Comparison of ENCODE assay signal across 10 cellular contexts in the genomic region with DNA sequence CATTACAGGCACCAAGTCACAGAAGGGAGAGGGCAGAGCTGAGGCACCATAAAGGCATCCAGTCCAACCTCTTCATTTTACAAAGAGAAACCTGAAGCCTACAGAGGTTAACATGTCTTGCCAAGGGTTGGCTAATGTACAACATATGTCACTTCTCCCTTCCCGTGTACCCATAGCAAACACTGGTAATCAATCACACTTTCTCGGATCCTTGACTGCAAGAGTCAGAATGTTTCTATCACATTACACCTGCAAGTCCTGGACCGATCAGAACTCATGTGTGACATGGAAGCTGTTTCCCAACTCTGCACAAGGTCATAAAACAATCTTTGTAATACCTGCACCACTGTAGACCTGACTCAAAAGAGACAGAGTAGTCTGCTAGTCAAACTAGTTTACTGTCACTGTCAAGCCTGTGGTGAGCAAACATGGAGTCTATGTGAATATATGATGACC. TPM values are rescaled to one million over a fixed set of nuclear protein-coding genes. Genes with fewer than 3 reads are reported as not detected.
A peak's percentile ranks its signal among the peaks of the same experiment; 100 is the strongest.
DNase-seq lines count a peak whose midpoint lies in the region; ATAC-seq, FAIRE-seq and TF ChIP-seq lines count a peak whose summit lies in the region.
"Had no signal": no experiment of that assay in that cellular context is flagged by ENCODE, and none has a peak within 500 bp of the region (broad histone marks: within the 10 kb centered on the region; RNA-seq: fewer than 3 reads in every experiment).

No MANE protein-coding gene starts in this region.

- peaks cover 0 to 9% of the 10 kb centered on the region in 2 experiments for H3K36me3 ChIP-seq in SK-N-SH (replicated peaks in 1 of 2; ENCODE audit: control insufficient read depth in 1 of 2, insufficient read depth in 2 of 2, low read length in 1 of 2)

- intact Hi-C loops in left colon (cut with DNase I, micrococcal nuclease), result loop anchor here in 1 of 2 donors (10.0 kb wide), 1 partner anchor 110 kb away; no protein-coding TSS in a partner anchor
- intact Hi-C loops in posterior vena cava (cut with DNase I), result loop anchor here in 1 of 2 donors (10.0 kb wide), 1 partner anchor 100 kb away; no protein-coding TSS in a partner anchor

- TF ChIP-seq EP300 in SK-N-SH (IDR thresholded peaks at IDR 0.05; ENCODE audit: borderline replicate concordance in 1 of 2, low read depth in 1 of 2, low read length in 1 of 2), result no peak

- DNase-seq in GM18507 (ENCODE audit: extremely low spot score, insufficient read length, low read depth), result no peak
- DNase-seq in HL-60 (ENCODE audit: low read depth in 1 of 2, low spot score in 1 of 2), result no peak
- DNase-seq in left colon, result no peak
- DNase-seq in posterior vena cava (ENCODE audit: low spot score), result no peak
- no peak for DNase-seq in GM20000 (ENCODE audit: low spot score)
- DNase-seq in stimulated activated CD4-positive, alpha-beta T cell treated with anti-CD3 and anti-CD28 coated beads, Interleukin-2, amount 100 ng/mL, for 48 hours, result no peak
- DNase-seq in SK-N-SH, result no peak
- DNase-seq: NCI-H1436 treated with DMSO at 0.1 percent for 48 hours, nephron progenitor cell had no signal

- H3K4me3 ChIP-seq in HL-60 (replicated peaks; ENCODE audit: insufficient read depth, low read length) (no peak overlapping the region), SK-N-SH (ENCODE audit: low read depth in 2 of 2, low read length in 1 of 2) (no peak overlapping the region)

- FAIRE-seq in GM18507 (lab: Jason Lieb, UNC), result peak; percentile 95

- H3K79me2 ChIP-seq in SK-N-SH (ENCODE audit: insufficient read depth), result no peaks in the 10 kb centered on the region

- H3F3A ChIP-seq in SK-N-SH (replicated peaks; ENCODE audit: insufficient read depth), result peaks cover 7% of the 10 kb centered on the region

- TF ChIP-seq CTCF in HL-60 (IDR thresholded peaks at IDR 0.05; ENCODE audit: insufficient read depth, low read length) (no peak), GM20000 (IDR thresholded peaks at IDR 0.05; ENCODE audit: extremely low read depth, missing control alignments) (no peak), SK-N-SH (IDR thresholded peaks at IDR 0.05) (no peak)

- H3K4me1 ChIP-seq in SK-N-SH (ENCODE audit: control insufficient read depth in 1 of 2, insufficient read depth in 2 of 2, low read depth in 1 of 2, low read length in 1 of 2), result peaks cover 0 to 24% of the 10 kb centered on the region in 2 experiments; a peak in 2 of 4 replicates

- no peak for TF ChIP-seq RAD21 in SK-N-SH (IDR thresholded peaks at IDR 0.05; ENCODE audit: low read length)

- H3K4me2 ChIP-seq in SK-N-SH, result no peak overlapping the region

- no peaks in the 10 kb centered on the region for H3K9me2 ChIP-seq in SK-N-SH

- POLR2A ChIA-PET in SK-N-SH (lab: Yijun Ruan, JAX), result interaction anchor here (1.3 kb wide), 1 partner anchor 27 kb away, joined by 3 read pairs; no protein-coding TSS in a partner anchor

- H2AFZ ChIP-seq in SK-N-SH (ENCODE audit: low read depth), result no peak overlapping the region

- peak; percentile 33 for ATAC-seq in GM21390 (IDR thresholded peaks at IDR 0.05; ENCODE audit: unreplicated experiment)
- ATAC-seq in left colon, result peak; percentile 29

- H3K9me3 ChIP-seq in SK-N-SH, result no peaks in the 10 kb centered on the region

- no peaks in the 10 kb centered on the region for H3K27me3 ChIP-seq in HL-60 (ENCODE audit: insufficient read depth, poor library complexity, severe bottlenecking)
- H3K27me3 ChIP-seq in SK-N-SH (ENCODE audit: insufficient read depth), result no peaks in the 10 kb centered on the region

- peak overlapping the region; percentile 80 for H3K27ac ChIP-seq in HL-60 (replicated peaks)
- no peak overlapping the region; a peak in 1 of 4 replicates for H3K27ac ChIP-seq in SK-N-SH (ENCODE audit: low read depth in 2 of 2, low read length in 1 of 2)

- no peaks in the 10 kb centered on the region for H4K20me1 ChIP-seq in SK-N-SH (ENCODE audit: insufficient read depth)

- WGBS in SK-N-SH (ENCODE audit: low lambda C conversion rate), result 92% methylated on average over 3 of the region's 3 CpGs

- no peak overlapping the region for H3K9ac ChIP-seq in SK-N-SH

- CTCF ChIA-PET in SK-N-SH (lab: Yijun Ruan, JAX), result interaction anchor here (1.5 kb wide), 1 partner anchor 24 kb away, joined by 3 read pairs; no protein-coding TSS in a partner anchor

TF ChIP-seq in SK-N-SH, 30 proteins besides CTCF, POLR2A, EP300 and RAD21:
- TF ChIP-seq MXI1 (IDR thresholded peaks at IDR 0.05; ENCODE audit: low read depth, low read length), result no peak
- TF ChIP-seq FOSL2 (IDR thresholded peaks at IDR 0.05; ENCODE audit: borderline replicate concordance, low read depth), result no peak
- TF ChIP-seq RFX5 (IDR thresholded peaks at IDR 0.05; ENCODE audit: low read length), result no peak
- TF ChIP-seq TCF12 (IDR thresholded peaks at IDR 0.05), result no peak
- TF ChIP-seq, protein P1, sequence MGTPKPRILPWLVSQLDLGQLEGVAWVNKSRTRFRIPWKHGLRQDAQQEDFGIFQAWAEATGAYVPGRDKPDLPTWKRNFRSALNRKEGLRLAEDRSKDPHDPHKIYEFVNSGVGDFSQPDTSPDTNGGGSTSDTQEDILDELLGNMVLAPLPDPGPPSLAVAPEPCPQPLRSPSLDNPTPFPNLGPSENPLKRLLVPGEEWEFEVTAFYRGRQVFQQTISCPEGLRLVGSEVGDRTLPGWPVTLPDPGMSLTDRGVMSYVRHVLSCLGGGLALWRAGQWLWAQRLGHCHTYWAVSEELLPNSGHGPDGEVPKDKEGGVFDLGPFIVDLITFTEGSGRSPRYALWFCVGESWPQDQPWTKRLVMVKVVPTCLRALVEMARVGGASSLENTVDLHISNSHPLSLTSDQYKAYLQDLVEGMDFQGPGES (IDR thresholded peaks at IDR 0.05; ENCODE audit: low read depth, low read length), result no peak
- TF ChIP-seq FOXM1 (IDR thresholded peaks at IDR 0.05; ENCODE audit: low read depth), result no peak
- no peak for TF ChIP-seq POLR2AphosphoS5 (IDR thresholded peaks at IDR 0.05; ENCODE audit: low read depth, low read length)
- TF ChIP-seq CHD2 (IDR thresholded peaks at IDR 0.05; ENCODE audit: low read length, partially characterized antibody), result no peak
- TF ChIP-seq ZBTB33 (IDR thresholded peaks at IDR 0.05; ENCODE audit: borderline replicate concordance, low read depth), result no peak
- no peak for TF ChIP-seq RXRA (IDR thresholded peaks at IDR 0.05; ENCODE audit: borderline replicate concordance, low read depth)
- TF ChIP-seq TAF1 (IDR thresholded peaks at IDR 0.05; ENCODE audit: borderline replicate concordance, low read depth, low read length), result no peak
- no peak for TF ChIP-seq MEF2A (IDR thresholded peaks at IDR 0.05; ENCODE audit: borderline replicate concordance, low read depth)
- TF ChIP-seq TEAD4 (IDR thresholded peaks at IDR 0.05; ENCODE audit: borderline replicate concordance, insufficient read depth), result no peak
TF ChIP-seq in SK-N-SH: peak in this region for 0.

RNA-seq across cellular contexts. Expression of gene ANKRD44, which starts 6.0 kb away (rescaled TPM):
- 10 to 100 TPM in 1 of 2 donors, 1 to 10 TPM in 1; 9.2 to 14.6 TPM for total RNA-seq in left colon
- 10 to 100 TPM; 21.2 to 24.5 TPM for total RNA-seq in posterior vena cava
- 12.3 and 12.5 TPM in 2 replicates for polyA plus RNA-seq in SK-N-SH (2012; rRNA removed)
- polyA plus RNA-seq in SK-N-SH (2012; cell fraction: cytosol; rRNA removed), result 6.8 and 7.0 TPM in 2 replicates
- polyA plus RNA-seq in SK-N-SH (2012; cell fraction: nucleus; rRNA removed), result 23.4 and 77.4 TPM in 2 replicates
